ENCODE assay signal across 12 cellular contexts in the genomic region with DNA sequence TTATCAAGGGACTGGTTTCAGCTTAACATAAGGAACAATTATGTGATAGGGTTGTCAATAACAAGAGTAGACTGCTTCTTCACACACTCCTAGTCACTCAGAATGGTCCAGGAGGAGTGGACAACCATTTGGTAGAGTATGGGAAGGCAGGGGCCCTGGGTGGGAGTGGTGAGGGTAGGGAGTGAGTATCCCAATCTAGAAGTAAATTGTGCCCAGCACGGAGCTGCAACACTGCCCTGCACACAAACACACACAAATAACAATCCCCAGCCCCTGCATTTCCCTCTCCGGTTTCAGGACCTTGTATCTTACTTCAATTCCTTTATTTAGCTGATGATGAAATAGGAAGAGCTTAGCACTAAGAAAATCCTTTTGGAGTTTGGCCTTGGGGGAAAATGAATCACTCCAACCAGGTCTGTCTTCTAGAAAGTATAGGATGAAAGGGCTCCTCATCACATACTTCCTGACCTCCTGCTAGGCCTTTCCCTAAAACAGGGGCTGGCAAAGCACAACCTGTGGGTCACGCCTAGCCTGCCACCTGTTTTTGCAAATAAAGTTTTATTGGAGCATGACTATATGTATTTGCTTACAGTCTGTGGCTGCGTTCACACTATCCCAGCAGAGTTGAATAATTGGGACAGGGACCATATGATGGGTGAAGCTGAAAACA.
DNase-seq lines count a peak whose midpoint lies in the region; ATAC-seq, FAIRE-seq and TF ChIP-seq lines count a peak whose summit lies in the region.
"Had no signal": no experiment of that assay in that cellular context is flagged by ENCODE, and none has a peak within 500 bp of the region (broad histone marks: within the 10 kb centered on the region; RNA-seq: fewer than 3 reads in every experiment).

No MANE protein-coding gene starts in this region.

- H3K18ac ChIP-seq in neuronal stem cell (ENCODE audit: low read length): no peak overlapping the region

- H3K23ac ChIP-seq in neuronal stem cell (ENCODE audit: low read depth, low read length, poor library complexity): no peak overlapping the region

- peaks cover 20 to 51% (median 25%) of the 10 kb centered on the region in 10 experiments for H3K4me1 ChIP-seq in BLaER1 treated with 17β-estradiol and CSF1 and Interleukin-3, amounts not matched to agents 10 nM and 100 nM
- H3K4me1 ChIP-seq in neuronal stem cell (ENCODE audit: control insufficient read depth in 2 of 2, insufficient read depth in 1 of 2, low read depth in 1 of 2, low read length in 2 of 2): peaks cover 27 to 46% of the 10 kb centered on the region in 2 donors

- no peak for ATAC-seq in naive thymus-derived CD8-positive, alpha-beta T cell
- ATAC-seq in natural killer cell: no peak

- DNase-seq in RCC 7860 (ENCODE audit: low spot score): peak; percentile 46
- DNase-seq in epithelial cell of prostate (ENCODE audit: low read depth, low spot score): peak; percentile 22
- DNase-seq in neuronal stem cell (ENCODE audit: low spot score): no peak
- DNase-seq in GM10248 (ENCODE audit: extremely low spot score): no peak
- no peak for DNase-seq in naive thymus-derived CD8-positive, alpha-beta T cell
- DNase-seq in GF-D8 (lab: John Stamatoyannopoulos, UW): no peak
- DNase-seq in natural killer cell: no peak
- DNase-seq: activated gamma-delta T cell; Caco-2; NCI-H1694; stimulated activated CD4-positive, alpha-beta T cell treated with anti-CD3 and anti-CD28 coated beads, Interleukin-15, amount 100 ng/mL, for 24 hours had no signal

- peak; percentile 56 for FAIRE-seq in RCC 7860 (lab: Jason Lieb, UNC)

- no peak overlapping the region for H2AK5ac ChIP-seq in neuronal stem cell (ENCODE audit: low read depth, low read length)

- H3K79me1 ChIP-seq in neuronal stem cell (ENCODE audit: low read depth, low read length): no peaks in the 10 kb centered on the region

- H3K9ac ChIP-seq in BLaER1 treated with 17β-estradiol and CSF1 and Interleukin-3, amounts not matched to agents 10 nM and 100 nM: no peak overlapping the region
- no peak overlapping the region for H3K9ac ChIP-seq in neuronal stem cell (ENCODE audit: low read depth, low read length, poor library complexity)

- no peak overlapping the region for H3K4ac ChIP-seq in neuronal stem cell (ENCODE audit: low read length)

- no peak overlapping the region for H3K14ac ChIP-seq in neuronal stem cell (ENCODE audit: low read length)

- H3K4me3 Mint-ChIP-seq in naive thymus-derived CD8-positive, alpha-beta T cell: no peak overlapping the region
- no peak overlapping the region for H3K4me3 Mint-ChIP-seq in natural killer cell

- no peak overlapping the region for H3K4me3 ChIP-seq in BLaER1 treated with 17β-estradiol and CSF1 and Interleukin-3, amounts not matched to agents 10 nM and 100 nM
- no peak overlapping the region for H3K4me3 ChIP-seq in neuronal stem cell (ENCODE audit: low read length in 2 of 2)

- no CpG with 5 or more reads among the region's 4 CpGs for WGBS in neuronal stem cell (ENCODE audit: extremely low coverage in 2 of 2, insufficient read length in 2 of 2, insufficient replicate concordance in 1 of 2), 2 donors

- peak overlapping the region; percentile 32 to 64 (median 56) for H3K4me2 ChIP-seq in BLaER1 treated with 17β-estradiol and CSF1 and Interleukin-3, amounts not matched to agents 10 nM and 100 nM
- H3K4me2 ChIP-seq in neuronal stem cell (ENCODE audit: insufficient read depth, low read length, poor library complexity, severe bottlenecking): no peak overlapping the region

- H4K8ac ChIP-seq in neuronal stem cell (ENCODE audit: low read depth, low read length): no peak overlapping the region

- H3K27me3 ChIP-seq in BLaER1 treated with 17β-estradiol and CSF1 and Interleukin-3, amounts not matched to agents 10 nM and 100 nM: peaks cover 0 to 14% (median 0%) of the 10 kb centered on the region in 11 experiments; a peak in 5 of 22 replicates
- no peaks in the 10 kb centered on the region for H3K27me3 ChIP-seq in neuronal stem cell (ENCODE audit: control insufficient read depth in 3 of 3, insufficient read depth in 3 of 3, low read depth in 1 of 3, low read length in 3 of 3)

- POLR2A ChIA-PET in GM10248 (lab: Yijun Ruan, JAX): no interaction called here
- POLR2A ChIA-PET in naive thymus-derived CD8-positive, alpha-beta T cell (lab: Charles Lee): no interaction called here

- no peaks in the 10 kb centered on the region for H3K9me3 ChIP-seq in BLaER1 treated with 17β-estradiol and CSF1 and Interleukin-3, amounts not matched to agents 10 nM and 100 nM (replicated peaks in 1 of 11)
- H3K9me3 ChIP-seq in neuronal stem cell (replicated peaks in 1 of 2; ENCODE audit: control insufficient read depth in 2 of 2, insufficient read depth in 1 of 2, low read depth in 1 of 2, low read length in 2 of 2): no peaks in the 10 kb centered on the region
- H3K9me3 ChIP-seq: Caco-2 had no signal

- H2BK5ac ChIP-seq in neuronal stem cell (ENCODE audit: low read length): no peak overlapping the region

- H3K4me1 Mint-ChIP-seq in naive thymus-derived CD8-positive, alpha-beta T cell: no peaks in the 10 kb centered on the region
- no peaks in the 10 kb centered on the region for H3K4me1 Mint-ChIP-seq in natural killer cell

- CTCF ChIA-PET in GM10248 (lab: Yijun Ruan, JAX): interaction anchor here (1.2 to 2.9 kb wide), 5 partner anchors 13 to 126 kb away, joined by 3 to 9 read pairs (median 5); no protein-coding TSS in a partner anchor

- no peak overlapping the region for H3K27ac Mint-ChIP-seq in naive thymus-derived CD8-positive, alpha-beta T cell
- H3K27ac Mint-ChIP-seq in natural killer cell: no peak overlapping the region

- no peak overlapping the region for H2BK15ac ChIP-seq in neuronal stem cell (ENCODE audit: low read length)

- H3K36me3 Mint-ChIP-seq in naive thymus-derived CD8-positive, alpha-beta T cell: no peaks in the 10 kb centered on the region
- no peaks in the 10 kb centered on the region for H3K36me3 Mint-ChIP-seq in natural killer cell

- peaks cover 0 to 22% (median 6%) of the 10 kb centered on the region in 5 donors for H3K27me3 Mint-ChIP-seq in naive thymus-derived CD8-positive, alpha-beta T cell
- H3K27me3 Mint-ChIP-seq in natural killer cell (ENCODE audit: low read depth in 2 of 2): peaks cover 8 to 15% of the 10 kb centered on the region in 2 donors

- no peak overlapping the region for H2BK12ac ChIP-seq in neuronal stem cell (ENCODE audit: low read length)

- H4K91ac ChIP-seq in neuronal stem cell (ENCODE audit: low read depth, low read length, poor library complexity): no peak overlapping the region

- H4K20me1 ChIP-seq in BLaER1 treated with 17β-estradiol and CSF1 and Interleukin-3, amounts not matched to agents 10 nM and 100 nM: no peaks in the 10 kb centered on the region

- no peak overlapping the region for H3K27ac ChIP-seq in BLaER1 treated with 17β-estradiol and CSF1 and Interleukin-3, amounts not matched to agents 10 nM and 100 nM
- peak overlapping the region; percentile 94 for H3K27ac ChIP-seq in epithelial cell of prostate
- no peak overlapping the region for H3K27ac ChIP-seq in neuronal stem cell (replicated peaks; ENCODE audit: low read length)

- no peaks in the 10 kb centered on the region for H3K36me3 ChIP-seq in BLaER1 treated with 17β-estradiol and CSF1 and Interleukin-3, amounts not matched to agents 10 nM and 100 nM
- no peaks in the 10 kb centered on the region for H3K36me3 ChIP-seq in neuronal stem cell (replicated peaks in 1 of 2; ENCODE audit: control insufficient read depth in 2 of 2, insufficient read depth in 2 of 2, low read length in 2 of 2)

- no peak overlapping the region for H2BK120ac ChIP-seq in neuronal stem cell (ENCODE audit: low read depth, low read length)

- intact Hi-C loops in natural killer cell (cut with micrococcal nuclease): no loop called here

- peak overlapping the region; percentile 73 for H2AFZ ChIP-seq in neuronal stem cell (ENCODE audit: low read length)

- no peaks in the 10 kb centered on the region for H3K9me3 Mint-ChIP-seq in naive thymus-derived CD8-positive, alpha-beta T cell
- H3K9me3 Mint-ChIP-seq in natural killer cell: no peaks in the 10 kb centered on the region

- TF ChIP-seq CTCF in GM10248 (IDR thresholded peaks at IDR 0.05; ENCODE audit: control extremely low read depth, extremely low read depth, low read depth, missing control alignments): no peak
- no peak for TF ChIP-seq CTCF in natural killer cell (IDR thresholded peaks at IDR 0.05)

Comparison
In these comparisons a context has a peak if more than half of its experiments do, and no peak if none do; other contexts are left out.
1. DNase-seq: peak in RCC 7860 (single experiment) and epithelial cell of prostate (single experiment); none in neuronal stem cell (single experiment), GM10248 (single experiment), naive thymus-derived CD8-positive, alpha-beta T cell (0 of 10), GF-D8 (single experiment) and natural killer cell (single experiment).